27 cellular contexts compared by ENCODE assay signal in the genomic region with DNA sequence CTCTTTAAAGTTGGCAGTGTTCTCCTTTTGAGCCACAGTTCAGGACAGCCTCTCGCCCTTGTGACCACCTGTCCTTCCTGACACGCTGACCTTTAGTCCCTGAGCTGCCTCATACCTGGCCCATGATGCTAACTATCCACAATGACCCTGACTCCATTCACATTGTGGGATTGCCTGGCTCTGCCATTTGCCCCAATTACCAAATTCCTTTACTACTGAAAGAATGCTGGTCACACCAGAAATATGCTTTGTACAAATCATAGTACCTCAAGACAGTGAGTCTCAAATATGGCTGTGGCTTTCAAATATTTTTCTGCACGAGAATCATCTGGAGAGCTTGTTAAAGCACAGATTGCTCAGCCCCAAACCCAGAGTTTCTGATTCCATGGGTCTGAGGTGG. TPM values are rescaled to one million over a fixed set of nuclear protein-coding genes. Genes with fewer than 3 reads are reported as not detected.
DNase-seq lines count a peak whose midpoint lies in the region; ATAC-seq, FAIRE-seq and TF ChIP-seq lines count a peak whose summit lies in the region.
"Had no signal": no experiment of that assay in that cellular context is flagged by ENCODE, and none has a peak within 500 bp of the region (broad histone marks: within the 10 kb centered on the region; RNA-seq: fewer than 3 reads in every experiment).

No MANE protein-coding gene starts in this region.

- H3K9me2 ChIP-seq in GM23248 (ENCODE audit: insufficient read depth) = no peaks in the 10 kb centered on the region

- TF ChIP-seq RAD21 in liver (IDR thresholded peaks at IDR 0.05) = peak; percentile 20 to 35

- no peak overlapping the region for H3K4me3 Mint-ChIP-seq in astrocyte (ENCODE audit: unreplicated experiment)
- H3K4me3 Mint-ChIP-seq in stimulated activated naive B cell treated with anti-CD40 and anti-IgM and Interleukin-4, amounts not matched to agents 10 μg/mL and 1 μg/mL and 100 μg/mL, for 72 hours = no peak overlapping the region
- H3K4me3 Mint-ChIP-seq: activated CD4-positive, alpha-beta memory T cell treated with anti-CD3 and anti-CD28 coated beads for 36 hours; activated naive CD4-positive, alpha-beta T cell treated with anti-CD3 and anti-CD28 coated beads, Interleukin-2, amount 50 U/mL, for 24 hours; activated T-helper 17 cell treated with anti-CD3 and anti-CD28 coated beads, Interleukin-2, amount 50 U/mL, for 72 hours; CD4-positive, alpha-beta memory T cell; central memory CD8-positive, alpha-beta T cell; IgD-negative memory B cell; memory B cell had no signal

- peaks cover 11% of the 10 kb centered on the region; the same call in 1 of the 2 replicates for H3F3A ChIP-seq in GM23248 (ENCODE audit: insufficient read depth)

- H3K27me3 ChIP-seq in GM23248 (replicated peaks; ENCODE audit: insufficient read depth) (no peaks in the 10 kb centered on the region), astrocyte (ENCODE audit: insufficient read depth, low read length) (no peaks in the 10 kb centered on the region), liver (ENCODE audit: control insufficient read depth in 4 of 4, insufficient read depth in 4 of 4, low read length in 3 of 4) (no peaks in the 10 kb centered on the region)
- H3K27me3 ChIP-seq: upper lobe of left lung had no signal

- ATAC-seq in HG03045 (IDR thresholded peaks at IDR 0.05; ENCODE audit: unreplicated experiment) = no peak
- ATAC-seq in stimulated activated naive B cell treated with anti-CD40 and anti-IgM and Interleukin-4, amounts not matched to agents 10 μg/mL and 1 μg/mL and 100 μg/mL, for 72 hours (replicated peaks) = no peak
- ATAC-seq: activated T-helper 17 cell treated with anti-CD3 and anti-CD28 coated beads, Interleukin-2, amount 50 U/mL, for 72 hours had no signal

- H3K27ac ChIP-seq in GM23248 (0 out of 2 replicates have a peak overlapping the region, but pooled peaks have one; percentile 2), astrocyte (ENCODE audit: low read depth, low read length) (no peak overlapping the region), liver (ENCODE audit: low read depth in 1 of 2, low read length in 2 of 2) (peak overlapping the region; percentile 73 to 88)
- H3K27ac ChIP-seq: HL-60, prostate gland, upper lobe of left lung had no signal

- no peak overlapping the region for H3K27ac Mint-ChIP-seq in astrocyte (ENCODE audit: unreplicated experiment)
- H3K27ac Mint-ChIP-seq in stimulated activated naive B cell treated with anti-CD40 and anti-IgM and Interleukin-4, amounts not matched to agents 10 μg/mL and 1 μg/mL and 100 μg/mL, for 72 hours = no peak overlapping the region
- H3K27ac Mint-ChIP-seq: activated CD4-positive, alpha-beta memory T cell treated with anti-CD3 and anti-CD28 coated beads for 36 hours; activated naive CD4-positive, alpha-beta T cell treated with anti-CD3 and anti-CD28 coated beads, Interleukin-2, amount 50 U/mL, for 24 hours; activated T-helper 17 cell treated with anti-CD3 and anti-CD28 coated beads, Interleukin-2, amount 50 U/mL, for 72 hours; IgD-negative memory B cell; memory B cell had no signal

- H3K9me3 Mint-ChIP-seq in astrocyte (ENCODE audit: unreplicated experiment) = no peaks in the 10 kb centered on the region
- H3K9me3 Mint-ChIP-seq in stimulated activated naive B cell treated with anti-CD40 and anti-IgM and Interleukin-4, amounts not matched to agents 10 μg/mL and 1 μg/mL and 100 μg/mL, for 72 hours = peaks cover 0 to 1% of the 10 kb centered on the region in 2 donors
- H3K9me3 Mint-ChIP-seq: activated naive CD4-positive, alpha-beta T cell treated with anti-CD3 and anti-CD28 coated beads, Interleukin-2, amount 50 U/mL, for 24 hours; activated T-helper 17 cell treated with anti-CD3 and anti-CD28 coated beads, Interleukin-2, amount 50 U/mL, for 72 hours; central memory CD8-positive, alpha-beta T cell; memory B cell had no signal

- DNase-seq in AG08395 (ENCODE audit: low spot score) (peak; percentile 78), GM23248 (peak; percentile 56), astrocyte (ENCODE audit: low read depth) (peak; percentile 83), SK-N-DZ (ENCODE audit: low spot score) (no peak), NCI-H1092 treated with DMSO at 0.1 percent for 48 hours (lab: John Stamatoyannopoulos, UW) (no peak)
- no peak for DNase-seq in stimulated activated naive B cell treated with anti-CD40 and anti-IgM and Interleukin-4, amounts not matched to agents 10 μg/mL and 1 μg/mL and 100 μg/mL, for 72 hours
- DNase-seq: activated CD4-positive, alpha-beta memory T cell treated with anti-CD3 and anti-CD28 coated beads for 36 hours; activated CD8-positive, alpha-beta memory T cell treated with anti-CD3 and anti-CD28 coated beads, Interleukin-2, amount 50 U/mL, for 48 hours; anterior cingulate cortex; CD4-positive, alpha-beta memory T cell; DMS 273 treated with DMSO at 0.1 percent for 48 hours; H7; head of caudate nucleus; NCI-H1417; NCI-H2107; NCI-H446 treated with DMSO at 0.1 percent for 48 hours; Right ventricle myocardium superior had no signal

- H3K4me3 ChIP-seq in GM23248 (no peak overlapping the region), astrocyte (ENCODE audit: insufficient read depth, low read depth, low read length) (no peak overlapping the region), liver (ENCODE audit: low read depth in 1 of 3, low read length in 3 of 3) (no peak overlapping the region)
- H3K4me3 ChIP-seq: prostate gland, upper lobe of left lung had no signal

- H3K36me3 ChIP-seq in GM23248 (ENCODE audit: low read depth) = no peaks in the 10 kb centered on the region
- H3K36me3 ChIP-seq in astrocyte (ENCODE audit: insufficient read depth, low read length) = no peaks in the 10 kb centered on the region
- H3K36me3 ChIP-seq in liver (ENCODE audit: control insufficient read depth in 4 of 4, insufficient read depth in 3 of 4, low read depth in 1 of 4, low read length in 3 of 4) = no peaks in the 10 kb centered on the region
- H3K36me3 ChIP-seq: prostate gland, upper lobe of left lung had no signal

- H3K4me2 ChIP-seq in GM23248 (ENCODE audit: unreplicated experiment) (peak overlapping the region; percentile 32), astrocyte (ENCODE audit: low read length) (no peak overlapping the region)

- FAIRE-seq in astrocyte (lab: Jason Lieb, UNC) = no peak

- H3K4me1 ChIP-seq in GM23248 (ENCODE audit: insufficient read depth) = peaks cover 14% of the 10 kb centered on the region
- peaks cover 3% of the 10 kb centered on the region for H3K4me1 ChIP-seq in astrocyte (ENCODE audit: insufficient read depth, low read length)
- peaks cover 19 to 57% (median 54%) of the 10 kb centered on the region in 4 donors for H3K4me1 ChIP-seq in liver (ENCODE audit: control insufficient read depth in 4 of 4, insufficient read depth in 4 of 4, low read length in 3 of 4)
- H3K4me1 ChIP-seq: prostate gland, upper lobe of left lung had no signal

- 58 to 60% methylated on average over 3 of the region's 3 CpGs for WGBS in GM23248 (ENCODE audit: low coverage in 1 of 2, low lambda C conversion rate in 2 of 2, missing lambda C conversion rate in 2 of 2), 2 experiments
- WGBS in liver = 23% methylated on average over 3 of the region's 3 CpGs

- TF ChIP-seq CTCF in astrocyte (IDR thresholded peaks at IDR 0.05; ENCODE audit: insufficient read depth, low read depth, low read length) = no peak
- no peak for TF ChIP-seq CTCF in liver (IDR thresholded peaks at IDR 0.05; ENCODE audit: low read depth, low read length, missing input control)

- H3K4me1 Mint-ChIP-seq in astrocyte (ENCODE audit: low read depth, unreplicated experiment) = peaks cover 14% of the 10 kb centered on the region
- H3K4me1 Mint-ChIP-seq in stimulated activated naive B cell treated with anti-CD40 and anti-IgM and Interleukin-4, amounts not matched to agents 10 μg/mL and 1 μg/mL and 100 μg/mL, for 72 hours = no peaks in the 10 kb centered on the region
- H3K4me1 Mint-ChIP-seq: activated naive CD4-positive, alpha-beta T cell treated with anti-CD3 and anti-CD28 coated beads, Interleukin-2, amount 50 U/mL, for 24 hours; activated T-helper 17 cell treated with anti-CD3 and anti-CD28 coated beads, Interleukin-2, amount 50 U/mL, for 72 hours; CD4-positive, alpha-beta memory T cell; central memory CD8-positive, alpha-beta T cell; IgD-negative memory B cell; memory B cell had no signal

- H3K9me3 ChIP-seq in GM23248 (ENCODE audit: low read depth) (no peaks in the 10 kb centered on the region), astrocyte (ENCODE audit: insufficient read depth, low read depth, low read length) (no peaks in the 10 kb centered on the region), liver (ENCODE audit: control insufficient read depth in 4 of 4, low read length in 3 of 4) (no peaks in the 10 kb centered on the region)
- H3K9me3 ChIP-seq: prostate gland, upper lobe of left lung had no signal

- H3K79me2 ChIP-seq in GM23248 (ENCODE audit: insufficient read depth) (no peaks in the 10 kb centered on the region), astrocyte (ENCODE audit: insufficient read depth, low read length) (no peaks in the 10 kb centered on the region)

- H3K27me3 Mint-ChIP-seq in astrocyte (ENCODE audit: low read depth, unreplicated experiment) = no peaks in the 10 kb centered on the region
- H3K27me3 Mint-ChIP-seq in stimulated activated naive B cell treated with anti-CD40 and anti-IgM and Interleukin-4, amounts not matched to agents 10 μg/mL and 1 μg/mL and 100 μg/mL, for 72 hours = no peaks in the 10 kb centered on the region
- H3K27me3 Mint-ChIP-seq: activated CD4-positive, alpha-beta memory T cell treated with anti-CD3 and anti-CD28 coated beads for 36 hours; activated naive CD4-positive, alpha-beta T cell treated with anti-CD3 and anti-CD28 coated beads, Interleukin-2, amount 50 U/mL, for 24 hours; activated T-helper 17 cell treated with anti-CD3 and anti-CD28 coated beads, Interleukin-2, amount 50 U/mL, for 72 hours; central memory CD8-positive, alpha-beta T cell; IgD-negative memory B cell; memory B cell had no signal

- H2AFZ ChIP-seq in GM23248 (no peak overlapping the region), astrocyte (ENCODE audit: low read depth, low read length) (no peak overlapping the region)

- peaks cover 2% of the 10 kb centered on the region for H3K36me3 Mint-ChIP-seq in astrocyte (ENCODE audit: low read depth, unreplicated experiment)
- H3K36me3 Mint-ChIP-seq in stimulated activated naive B cell treated with anti-CD40 and anti-IgM and Interleukin-4, amounts not matched to agents 10 μg/mL and 1 μg/mL and 100 μg/mL, for 72 hours = no peaks in the 10 kb centered on the region
- H3K36me3 Mint-ChIP-seq: activated CD4-positive, alpha-beta memory T cell treated with anti-CD3 and anti-CD28 coated beads for 36 hours; activated naive CD4-positive, alpha-beta T cell treated with anti-CD3 and anti-CD28 coated beads, Interleukin-2, amount 50 U/mL, for 24 hours; CD4-positive, alpha-beta memory T cell; IgD-negative memory B cell; memory B cell had no signal

- no peak overlapping the region for H3K9ac ChIP-seq in GM23248
- no peak overlapping the region for H3K9ac ChIP-seq in astrocyte (ENCODE audit: low read length)
- no peak overlapping the region for H3K9ac ChIP-seq in liver (ENCODE audit: low read depth in 1 of 2, low read length in 2 of 2)

- in situ Hi-C loops in GM23248 (cut with MboI) = no loop called here

- H4K20me1 ChIP-seq in GM23248 (ENCODE audit: insufficient read depth) (no peaks in the 10 kb centered on the region), astrocyte (ENCODE audit: insufficient read depth, low read length) (no peaks in the 10 kb centered on the region)

RNA-seq across cellular contexts. Expression of a gene that starts 54.2 kb away (rescaled TPM):
- total RNA-seq in GM23248 (2014; rRNA removed; shearing (Covaris generic)) = 198 and 211 TPM in 2 replicates
- polyA plus RNA-seq in GM23248 (2016; fragmentation: Nextera tagmentation; extraction: Ambion mirVana) = 154 and 157 TPM in 2 replicates
- total RNA-seq in astrocyte = 29.7 and 30.1 TPM in 2 replicates
- 10 to 100 TPM; 13.8 to 57.6 TPM for total RNA-seq in liver
- polyA plus RNA-seq in liver = 1 to 10 TPM; 5.8 to 6.7 TPM
- 6.4 and 7.7 TPM in 2 replicates for polyA plus RNA-seq in SK-N-DZ (2014; cell fraction: cytosol; rRNA removed)
- 2.5 and 5.4 TPM in 2 replicates for polyA plus RNA-seq in SK-N-DZ (2014; cell fraction: nucleus; rRNA removed)
- polyA plus RNA-seq: CD4-positive, alpha-beta memory T cell; IgD-negative memory B cell had no signal

Comparison
In these comparisons a context has a peak if more than half of its experiments do, and no peak if none do; other contexts are left out.
1. DNase-seq: peak in AG08395 (single experiment), GM23248 (single experiment) and astrocyte (single experiment); none in SK-N-DZ (single experiment), stimulated activated naive B cell treated with anti-CD40 and anti-IgM and Interleukin-4, amounts not matched to agents 10 μg/mL and 1 μg/mL and 100 μg/mL, for 72 hours (single experiment) and NCI-H1092 treated with DMSO at 0.1 percent for 48 hours (single experiment).